17 cellular contexts compared by ENCODE assay signal in the genomic region with DNA sequence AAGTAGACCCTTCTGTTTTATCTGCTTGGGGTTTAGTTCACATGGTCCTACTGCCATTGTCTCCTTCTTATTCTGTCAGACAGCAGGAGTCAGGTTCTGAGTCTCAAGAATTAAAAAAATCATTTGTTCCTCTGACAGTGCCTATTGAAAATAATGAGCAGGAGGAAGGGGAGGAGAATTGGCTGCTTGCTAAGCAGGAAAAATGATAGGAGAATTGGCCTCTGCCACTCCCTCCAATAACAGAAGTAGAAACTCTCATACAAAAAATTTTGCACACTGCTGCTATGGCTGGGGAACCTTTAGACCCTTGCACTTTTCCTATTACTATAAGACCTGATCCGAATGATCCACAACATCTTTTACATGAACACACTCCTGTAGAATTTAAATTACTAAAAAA. TPM values are rescaled to one million over a fixed set of nuclear protein-coding genes. Genes with fewer than 3 reads are reported as not detected.
DNase-seq lines count a peak whose midpoint lies in the region; ATAC-seq, FAIRE-seq and TF ChIP-seq lines count a peak whose summit lies in the region.
"Had no signal": no experiment of that assay in that cellular context is flagged by ENCODE, and none has a peak within 500 bp of the region (broad histone marks: within the 10 kb centered on the region; RNA-seq: fewer than 3 reads in every experiment).

No MANE protein-coding gene starts in this region.

- no peak overlapping the region for H3K4me3 ChIP-seq in heart right ventricle
- H3K4me3 ChIP-seq in bronchial epithelial cell (ENCODE audit: low read depth, low read length) = no peak overlapping the region
- no peak overlapping the region for H3K4me3 ChIP-seq in neural progenitor cell
- H3K4me3 ChIP-seq in breast epithelium = no peak overlapping the region
- H3K4me3 ChIP-seq: HAP-1 had no signal

- WGBS in heart right ventricle, 2 donors = 38 to 61% methylated on average over 1 of the region's 1 CpG

- H3K36me3 ChIP-seq in heart right ventricle (no peaks in the 10 kb centered on the region), bronchial epithelial cell (ENCODE audit: control insufficient read depth, insufficient read depth, low read length) (no peaks in the 10 kb centered on the region), neural progenitor cell (no peaks in the 10 kb centered on the region), breast epithelium (no peaks in the 10 kb centered on the region)
- H3K36me3 ChIP-seq: HAP-1 had no signal

- ATAC-seq in heart right ventricle = peak in 5 of 8 donors; percentile 33 to 68 (median 38)
- no peak for ATAC-seq in left ventricle myocardium superior
- no peak for ATAC-seq in GM18868 (IDR thresholded peaks at IDR 0.05; ENCODE audit: unreplicated experiment)
- ATAC-seq: CD8-positive, alpha-beta T cell had no signal

- intact Hi-C loops in heart right ventricle (cut with DNase I) (no loop called here), left ventricle myocardium superior (cut with micrococcal nuclease) (no loop called here), breast epithelium (cut with DNase I; ENCODE audit: low total_unique reads) (no loop called here)

- H3K27me3 ChIP-seq in heart right ventricle (peaks cover 0 to 5% (median 0%) of the 10 kb centered on the region in 7 donors), bronchial epithelial cell (ENCODE audit: control insufficient read depth, insufficient read depth, low read length) (no peaks in the 10 kb centered on the region), neural progenitor cell (no peaks in the 10 kb centered on the region), breast epithelium (no peaks in the 10 kb centered on the region)

- no peaks in the 10 kb centered on the region for H3K9me3 ChIP-seq in heart right ventricle
- H3K9me3 ChIP-seq in neural progenitor cell (ENCODE audit: low read depth) = no peaks in the 10 kb centered on the region
- H3K9me3 ChIP-seq in breast epithelium = no peaks in the 10 kb centered on the region
- H3K9me3 ChIP-seq: Caco-2, HAP-1 had no signal

- peak overlapping the region; percentile 85 for H2AFZ ChIP-seq in neural progenitor cell (replicated peaks)

- no peaks in the 10 kb centered on the region for H3K36me3 Mint-ChIP-seq in neural progenitor cell
- H3K36me3 Mint-ChIP-seq: CD14-positive monocyte; CD8-positive, alpha-beta T cell had no signal

- peak overlapping the region; percentile 69 for H3K27ac Mint-ChIP-seq in neural progenitor cell
- H3K27ac Mint-ChIP-seq: CD14-positive monocyte; CD8-positive, alpha-beta T cell had no signal

- in situ Hi-C loops in G401 (cut with HindIII; ENCODE audit: low sequenced_read_pairs) = no loop called here

- no peaks in the 10 kb centered on the region for H3K27me3 Mint-ChIP-seq in neural progenitor cell (ENCODE audit: insufficient read depth, low read depth)

- DNase-seq in heart right ventricle (no peak), left ventricle myocardium superior (no peak), bronchial epithelial cell (ENCODE audit: low read depth) (no peak), neural progenitor cell (ENCODE audit: low spot score) (no peak), G401 (ENCODE audit: low spot score) (no peak), breast epithelium (ENCODE audit: low spot score in 2 of 2) (no peak)
- DNase-seq: Caco-2; CD8-positive, alpha-beta T cell; DND-41; GF-D8 had no signal

- H3K4me3 Mint-ChIP-seq in neural progenitor cell = no peak overlapping the region
- H3K4me3 Mint-ChIP-seq: CD14-positive monocyte; CD8-positive, alpha-beta T cell had no signal

- H3K79me2 ChIP-seq in neural progenitor cell (ENCODE audit: low read depth) = no peaks in the 10 kb centered on the region

- peaks cover 0 to 23% (median 9%) of the 10 kb centered on the region in 9 donors for H3K4me1 ChIP-seq in heart right ventricle
- peaks cover 27% of the 10 kb centered on the region for H3K4me1 ChIP-seq in neural progenitor cell
- H3K4me1 ChIP-seq in breast epithelium = no peaks in the 10 kb centered on the region
- H3K4me1 ChIP-seq: Caco-2 had no signal

- H3K9me3 Mint-ChIP-seq in neural progenitor cell = no peaks in the 10 kb centered on the region
- H3K9me3 Mint-ChIP-seq: CD8-positive, alpha-beta T cell had no signal

- peaks cover 29% of the 10 kb centered on the region for H3K4me1 Mint-ChIP-seq in neural progenitor cell
- H3K4me1 Mint-ChIP-seq: CD14-positive monocyte had no signal

- H3K27ac ChIP-seq in heart right ventricle (peak overlapping the region in 2 of 10 donors; percentile 4 to 30), neural progenitor cell (no peak overlapping the region), breast epithelium (no peak overlapping the region)
- H3K27ac ChIP-seq: 22Rv1 had no signal

- H3K4me2 ChIP-seq in neural progenitor cell = peak overlapping the region; percentile 24

- H3F3A ChIP-seq in neural progenitor cell (ENCODE audit: low read depth) = peaks cover 9% of the 10 kb centered on the region

- no peak for TF ChIP-seq CTCF in heart right ventricle (IDR thresholded peaks at IDR 0.05)
- no peak for TF ChIP-seq CTCF in bronchial epithelial cell (IDR thresholded peaks at IDR 0.05; ENCODE audit: insufficient read depth, low read length, severe bottlenecking)
- no peak for TF ChIP-seq CTCF in neural progenitor cell (IDR thresholded peaks at IDR 0.05)
- no peak for TF ChIP-seq CTCF in breast epithelium (IDR thresholded peaks at IDR 0.05)

- TF ChIP-seq POLR2A in breast epithelium (IDR thresholded peaks at IDR 0.05) = no peak

- no peaks in the 10 kb centered on the region for H4K20me1 ChIP-seq in neural progenitor cell (ENCODE audit: low read depth)

- no peak overlapping the region for H3K9ac ChIP-seq in neural progenitor cell

- peak; percentile 40 for FAIRE-seq in bronchial epithelial cell (lab: Jason Lieb, UNC)

RNA-seq across cellular contexts. Expression of gene OR13A1, which starts 35.7 kb away (rescaled TPM):
- total RNA-seq in heart right ventricle (under 1 TPM in 1 of 10 donors, not detected in 9; 0.12 TPM), left ventricle myocardium superior (not detected), bronchial epithelial cell (not detected in 2 replicates), neural progenitor cell (ENCODE audit: low replicate concordance) (0.93 and 1.5 TPM in 2 replicates), breast epithelium (under 1 TPM in 2 of 3 donors, not detected in 1; 0.15 to 0.33 TPM)
- polyA plus RNA-seq in heart right ventricle = under 1 TPM in 1 of 2 donors, not detected in 1; 0.04 TPM
- total RNA-seq in G401 (2014; rRNA removed; shearing (Covaris generic)) = not detected in 2 replicates
- total RNA-seq: A673; Caco-2; CD8-positive, alpha-beta T cell; HT1080 had no signal
- polyA plus RNA-seq: BJ had no signal

Comparison
In these comparisons a context has a peak if more than half of its experiments do, and no peak if none do; other contexts are left out.
1. ATAC-seq: peak in heart right ventricle (5 of 8); none in left ventricle myocardium superior (single experiment) and GM18868 (single experiment).